Comparison of ENCODE assay signal across 8 cellular contexts in genomic region chr22:23069502-23070357, GRCh38. TPM values are rescaled to one million over a fixed set of nuclear protein-coding genes. Genes with fewer than 3 reads are reported as not detected.
DNase-seq lines count a peak whose midpoint lies in the region; ATAC-seq, FAIRE-seq and TF ChIP-seq lines count a peak whose summit lies in the region.

No MANE protein-coding gene starts in this region.

- no peaks in the 10 kb centered on the region for H3K9me1 ChIP-seq in keratinocyte (ENCODE audit: control insufficient read depth, extremely low read depth, insufficient read depth, low read length)

- no peak for TF ChIP-seq CTCF in keratinocyte (optimal IDR thresholded peaks at IDR 0.05 in 1 of 3, IDR thresholded peaks at IDR 0.05 in 1 of 3, conservative IDR thresholded peaks at IDR 0.05 in 1 of 3; ENCODE audit: extremely low read depth in 1 of 3, insufficient read depth in 2 of 3, low read length in 3 of 3)

- no peaks in the 10 kb centered on the region for H3K36me3 ChIP-seq in keratinocyte (ENCODE audit: control insufficient read depth in 2 of 2, extremely low read depth in 1 of 2, insufficient read depth in 2 of 2, low read length in 2 of 2)

- no peak overlapping the region for H3K27ac ChIP-seq in keratinocyte (ENCODE audit: control insufficient read depth, insufficient read depth, low read length)

- peak overlapping the region; percentile 39 to 66 (median 60) for H3K4me3 ChIP-seq in keratinocyte (ENCODE audit: control insufficient read depth in 2 of 3, extremely low read depth in 1 of 3, insufficient read depth in 2 of 3, low read depth in 1 of 3, low read length in 3 of 3)

- no peaks in the 10 kb centered on the region for H3K79me2 ChIP-seq in keratinocyte (ENCODE audit: control insufficient read depth, insufficient read depth, low read length)

- ATAC-seq in HG03039 (IDR thresholded peaks at IDR 0.05; ENCODE audit: unreplicated experiment) = peak; percentile 82

- DNase-seq in GM12891 (ENCODE audit: insufficient read length, low spot score) (peak; percentile 91), NCI-H2227 treated with DMSO at 0.1 percent for 48 hours (lab: John Stamatoyannopoulos, UW) (peak; percentile 75), cerebellar cortex (ENCODE audit: low spot score) (peak; percentile 88), keratinocyte (ENCODE audit: low read depth, low spot score) (peak; percentile 15)
- DNase-seq in activated CD4-positive, CD25-positive, alpha-beta regulatory T cell treated with anti-CD3 and anti-CD28 coated beads, Interleukin-2, amount 50 U/mL, for 72 hours = peak; percentile 95
- peak; percentile 61 to 86 for DNase-seq in stimulated activated CD4-positive, alpha-beta T cell treated with anti-CD3 and anti-CD28 coated beads, Interleukin-12 subunit alpha, Interleukin-12 subunit beta, amount 100 ng/mL, for 24 hours (ENCODE audit: low read depth in 2 of 2)
- no peak for DNase-seq in NK-92 treated with Interleukin-12 subunit alpha and Interleukin-12 subunit beta, amount 100 ng/mL, for 24 hours (lab: John Stamatoyannopoulos, UW)

- no peak overlapping the region for H3K9ac ChIP-seq in keratinocyte (ENCODE audit: control insufficient read depth, extremely low read depth, insufficient read depth, low read length)

- no peak for TF ChIP-seq POLR2A in GM12891 (IDR thresholded peaks at IDR 0.05; ENCODE audit: low read depth, low read length)

- dilution Hi-C loops in keratinocyte (cut with MboI; ENCODE audit: extremely low pct_ligation_motif_present, low sequenced_read_pairs) = no loop called here

- peak overlapping the region; percentile 81 for H2AFZ ChIP-seq in keratinocyte (ENCODE audit: control insufficient read depth, low read length)

- H3K4me1 ChIP-seq in keratinocyte (ENCODE audit: control insufficient read depth, extremely low read depth, insufficient read depth, low read length) = peaks cover 3% of the 10 kb centered on the region

- peaks cover 39% of the 10 kb centered on the region for H3K27me3 ChIP-seq in keratinocyte (ENCODE audit: control insufficient read depth, extremely low read depth, insufficient read depth, low read length)

- H3K4me2 ChIP-seq in keratinocyte (ENCODE audit: control insufficient read depth, extremely low read depth, insufficient read depth, low read depth, low read length) = peak overlapping the region; percentile 89

- FAIRE-seq in GM12891 (lab: Jason Lieb, UNC) = peak; percentile 79
- FAIRE-seq in keratinocyte (lab: Jason Lieb, UNC) = no peak

- no peaks in the 10 kb centered on the region for H4K20me1 ChIP-seq in keratinocyte (ENCODE audit: control insufficient read depth, extremely low read depth, insufficient read depth, low read length)

- H3K9me3 ChIP-seq in keratinocyte (ENCODE audit: control insufficient read depth, low read depth, low read length) = no peaks in the 10 kb centered on the region

TF ChIP-seq in GM12891, 5 proteins besides CTCF, POLR2A, EP300 and RAD21:
- TF ChIP-seq POLR2AphosphoS5 (IDR thresholded peaks at IDR 0.05; ENCODE audit: low read depth, low read length) (no peak), SPI1 (IDR thresholded peaks at IDR 0.05; ENCODE audit: low read depth, low read length) (no peak), POU2F2 (IDR thresholded peaks at IDR 0.05; ENCODE audit: low read depth, low read length) (no peak), TAF1 (IDR thresholded peaks at IDR 0.05; ENCODE audit: low read depth, low read length) (no peak), PAX5 (IDR thresholded peaks at IDR 0.05; ENCODE audit: insufficient read depth, low read length, severe bottlenecking) (no peak)

RNA-seq across cellular contexts. Expression of gene GNAZ, which starts 0.6 kb away (rescaled TPM):
- polyA plus RNA-seq in GM12891 (2012; ENCODE audit: low read depth, missing spikeins) = 0.09 TPM
- polyA plus RNA-seq in keratinocyte = 0.03 to 0.09 TPM (median 0.04 TPM) in 3 replicates
- polyA plus RNA-seq in keratinocyte (2011; ENCODE audit: low read depth) = not detected
- polyA plus RNA-seq in keratinocyte (2011; cell fraction: cytosol; rRNA removed) = 0.04 and 0.10 TPM in 2 replicates
- 0.11 and 0.25 TPM in 2 replicates for polyA plus RNA-seq in keratinocyte (2011; cell fraction: nucleus; rRNA removed)
- 0.10 TPM in 1 of 2 replicates, not detected in the other for polyA plus RNA-seq in keratinocyte (2012; ENCODE audit: low replicate concordance)
- polyA minus RNA-seq in keratinocyte = not detected in 3 replicates
- not detected for polyA minus RNA-seq in keratinocyte (2011; cell fraction: cytosol; rRNA and poly(A)+ RNA removed)
- polyA minus RNA-seq in keratinocyte (2011; cell fraction: nucleus; rRNA and poly(A)+ RNA removed) = not detected in 2 replicates
